ENCODE assay signal across 2 cellular contexts in the genomic region with DNA sequence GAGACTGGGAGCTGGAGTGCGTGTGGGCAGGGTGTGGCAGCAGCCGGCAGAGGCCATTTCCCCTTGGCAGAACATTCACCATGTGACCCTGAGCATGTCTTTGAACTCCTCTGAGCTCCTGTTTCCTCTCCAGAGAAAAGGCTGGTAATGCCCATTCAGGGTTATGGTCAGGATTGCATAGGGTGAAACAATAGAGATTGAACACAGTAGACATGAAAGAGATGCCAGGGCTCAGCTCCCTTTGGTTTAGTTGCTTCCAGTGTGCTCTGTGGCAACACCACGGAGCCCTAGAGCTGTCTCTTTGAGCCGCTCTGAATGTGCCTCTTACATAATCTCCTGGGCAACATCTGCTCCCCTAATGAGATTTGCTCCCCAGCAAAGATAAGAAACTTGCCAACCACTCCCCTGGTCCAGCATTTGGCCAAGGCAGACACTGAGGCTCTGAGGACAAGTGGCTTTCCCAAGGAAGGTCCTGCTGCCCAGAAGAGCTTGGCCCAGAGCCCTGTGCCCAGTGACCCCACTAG.
TF ChIP-seq lines count a peak whose summit lies in the region.

No MANE protein-coding gene starts in this region.

TF ChIP-seq in liver, 16 proteins besides CTCF, POLR2A, EP300 and RAD21:
- peak; percentile 64 for TF ChIP-seq NR2F2 (IDR thresholded peaks at IDR 0.05)
- TF ChIP-seq GABPA (IDR thresholded peaks at IDR 0.05 in 1 of 2, conservative IDR thresholded peaks at IDR 0.05 in 1 of 2) = no peak
- no peak for TF ChIP-seq HNF4A (conservative IDR thresholded peaks at IDR 0.05)
- TF ChIP-seq SP1 (IDR thresholded peaks at IDR 0.05) = peak; percentile 28

TF ChIP-seq in HepG2, 621 proteins besides CTCF, POLR2A, EP300 and RAD21:
- TF ChIP-seq PTBP1 (IDR thresholded peaks at IDR 0.05; ENCODE audit: low read depth, low read length, poor library complexity, severe bottlenecking) = no peak
- TF ChIP-seq CENPT (CRISPR knock-in tag; IDR thresholded peaks at IDR 0.05; ENCODE audit: low read depth) = no peak
- TF ChIP-seq, protein P1, sequence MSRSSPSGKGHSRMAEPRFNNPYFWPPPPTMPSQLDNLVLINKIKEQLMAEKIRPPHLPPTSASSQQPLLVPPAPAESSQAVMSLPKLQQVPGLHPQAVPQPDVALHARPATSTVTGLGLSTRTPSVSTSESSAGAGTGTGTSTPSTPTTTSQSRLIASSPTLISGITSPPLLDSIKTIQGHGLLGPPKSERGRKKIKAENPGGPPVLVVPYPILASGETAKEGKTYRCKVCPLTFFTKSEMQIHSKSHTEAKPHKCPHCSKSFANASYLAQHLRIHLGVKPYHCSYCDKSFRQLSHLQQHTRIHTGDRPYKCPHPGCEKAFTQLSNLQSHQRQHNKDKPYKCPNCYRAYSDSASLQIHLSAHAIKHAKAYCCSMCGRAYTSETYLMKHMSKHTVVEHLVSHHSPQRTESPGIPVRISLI (CRISPR knock-in tag; IDR thresholded peaks at IDR 0.05; ENCODE audit: borderline replicate concordance) = no peak
- TF ChIP-seq, protein P2, sequence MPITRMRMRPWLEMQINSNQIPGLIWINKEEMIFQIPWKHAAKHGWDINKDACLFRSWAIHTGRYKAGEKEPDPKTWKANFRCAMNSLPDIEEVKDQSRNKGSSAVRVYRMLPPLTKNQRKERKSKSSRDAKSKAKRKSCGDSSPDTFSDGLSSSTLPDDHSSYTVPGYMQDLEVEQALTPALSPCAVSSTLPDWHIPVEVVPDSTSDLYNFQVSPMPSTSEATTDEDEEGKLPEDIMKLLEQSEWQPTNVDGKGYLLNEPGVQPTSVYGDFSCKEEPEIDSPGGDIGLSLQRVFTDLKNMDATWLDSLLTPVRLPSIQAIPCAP (CRISPR knock-in tag; IDR thresholded peaks at IDR 0.05; ENCODE audit: low read depth) = no peak
- TF ChIP-seq, protein P3, sequence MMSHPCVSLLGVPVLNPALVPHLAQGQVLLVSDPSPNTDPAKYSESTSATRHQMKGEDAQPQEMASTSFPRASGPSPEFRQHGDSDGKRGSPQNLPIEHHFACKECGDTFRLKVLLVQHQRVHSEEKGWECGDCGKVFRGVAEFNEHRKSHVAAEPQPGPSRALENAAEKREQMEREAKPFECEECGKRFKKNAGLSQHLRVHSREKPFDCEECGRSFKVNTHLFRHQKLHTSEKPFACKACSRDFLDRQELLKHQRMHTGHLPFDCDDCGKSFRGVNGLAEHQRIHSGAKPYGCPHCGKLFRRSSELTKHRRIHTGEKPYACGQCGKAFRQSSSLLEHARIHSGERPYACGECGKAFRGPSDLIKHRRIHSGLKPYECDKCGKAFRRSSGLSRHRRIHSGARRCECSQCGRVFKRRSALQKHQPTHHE (CRISPR knock-in tag; IDR thresholded peaks at IDR 0.05; ENCODE audit: borderline replicate concordance) = no peak
- no peak for TF ChIP-seq ARID2 (CRISPR knock-in tag; IDR thresholded peaks at IDR 0.05; ENCODE audit: borderline replicate concordance)
